ENCODE assay signal across 19 cellular contexts in the genomic region with DNA sequence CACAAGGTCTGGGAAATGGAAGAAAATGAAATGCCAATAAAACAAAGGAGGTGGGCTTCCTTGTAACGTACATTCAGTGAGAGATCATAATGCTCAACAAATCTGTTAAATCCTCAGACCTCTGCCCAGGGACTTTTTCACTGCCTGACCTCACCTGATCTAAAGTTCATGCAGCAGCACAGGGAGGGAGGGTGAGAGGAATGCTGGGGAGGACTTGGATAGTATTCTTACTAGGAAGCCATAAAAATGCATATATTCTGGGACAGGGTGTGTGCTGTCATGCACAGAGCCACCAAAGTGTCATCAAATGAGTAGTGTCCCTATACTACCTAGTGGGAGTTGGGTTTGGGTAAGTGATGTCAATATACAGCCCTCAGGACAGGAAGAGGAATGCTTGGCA. TPM values are rescaled to one million over a fixed set of nuclear protein-coding genes. Genes with fewer than 3 reads are reported as not detected.
DNase-seq lines count a peak whose midpoint lies in the region; FAIRE-seq and TF ChIP-seq lines count a peak whose summit lies in the region.
"Had no signal": no experiment of that assay in that cellular context is flagged by ENCODE, and none has a peak within 500 bp of the region (broad histone marks: within the 10 kb centered on the region; RNA-seq: fewer than 3 reads in every experiment).

No MANE protein-coding gene starts in this region.

- intact Hi-C loops in colonic mucosa (cut with DNase I): no loop called here

- H3K9me2 ChIP-seq in Loucy (replicated peaks; ENCODE audit: low read depth, low read length): no peaks in the 10 kb centered on the region

- no peaks in the 10 kb centered on the region for H3K27me3 Mint-ChIP-seq in type B pancreatic cell
- H3K27me3 Mint-ChIP-seq in glutamatergic neuron (ENCODE audit: unreplicated experiment): peaks cover 1% of the 10 kb centered on the region

- H3K27ac Mint-ChIP-seq in type B pancreatic cell: peak overlapping the region; percentile 26
- no peak overlapping the region for H3K27ac Mint-ChIP-seq in glutamatergic neuron (ENCODE audit: unreplicated experiment)
- H3K27ac Mint-ChIP-seq: CD14-positive monocyte; CD8-positive, alpha-beta T cell; GM23338 had no signal

- TF ChIP-seq CTCF in Loucy (conservative IDR thresholded peaks at IDR 0.05; ENCODE audit: low read length): no peak
- TF ChIP-seq CTCF in colonic mucosa (IDR thresholded peaks at IDR 0.05): no peak
- no peak for TF ChIP-seq CTCF in type B pancreatic cell (conservative IDR thresholded peaks at IDR 0.05)
- no peak for TF ChIP-seq CTCF in glutamatergic neuron (IDR thresholded peaks at IDR 0.05; ENCODE audit: partially characterized antibody, unreplicated experiment)

- peak overlapping the region; percentile 73 for H3K27ac ChIP-seq in colonic mucosa
- H3K27ac ChIP-seq in mucosa of rectum (ENCODE audit: low read depth in 2 of 2, low read length in 2 of 2): peak overlapping the region; percentile 50 to 90

- peaks cover 4% of the 10 kb centered on the region for H3K9me3 Mint-ChIP-seq in type B pancreatic cell
- H3K9me3 Mint-ChIP-seq in glutamatergic neuron (ENCODE audit: unreplicated experiment): peaks cover 1% of the 10 kb centered on the region
- H3K9me3 Mint-ChIP-seq: CD8-positive, alpha-beta T cell; GM23338 had no signal

- no peaks in the 10 kb centered on the region for H4K20me1 ChIP-seq in Loucy (ENCODE audit: insufficient read depth, low read length, poor library complexity, severe bottlenecking)

- H3K4me3 ChIP-seq in Loucy (ENCODE audit: low read length, poor library complexity, severe bottlenecking) (no peak overlapping the region), colonic mucosa (no peak overlapping the region), mucosa of rectum (ENCODE audit: low read length in 2 of 2) (peak overlapping the region in 1 of 2 donors; percentile 10)
- H3K4me3 ChIP-seq: GM23338, HAP-1 had no signal

- H3K27me3 ChIP-seq in Loucy (ENCODE audit: insufficient read depth, low read length, poor library complexity, severe bottlenecking) (no peaks in the 10 kb centered on the region), colonic mucosa (no peaks in the 10 kb centered on the region), mucosa of rectum (ENCODE audit: control insufficient read depth in 2 of 2, insufficient read depth in 2 of 2, low read length in 2 of 2) (no peaks in the 10 kb centered on the region)

- H3K36me3 Mint-ChIP-seq in type B pancreatic cell: no peaks in the 10 kb centered on the region
- peaks cover 6% of the 10 kb centered on the region for H3K36me3 Mint-ChIP-seq in glutamatergic neuron (ENCODE audit: unreplicated experiment)
- H3K36me3 Mint-ChIP-seq: CD14-positive monocyte; CD8-positive, alpha-beta T cell had no signal

- H3K4me1 Mint-ChIP-seq in type B pancreatic cell (ENCODE audit: unreplicated experiment) (peaks cover 3% of the 10 kb centered on the region), glutamatergic neuron (ENCODE audit: low read depth, unreplicated experiment) (no peaks in the 10 kb centered on the region)
- H3K4me1 Mint-ChIP-seq: CD14-positive monocyte, GM23338 had no signal

- no peak for TF ChIP-seq POLR2A in H54 (IDR thresholded peaks at IDR 0.05; ENCODE audit: low read depth, low read length)

- H3K4me2 ChIP-seq in Loucy (ENCODE audit: low read depth, low read length, poor library complexity, severe bottlenecking): peak overlapping the region; percentile 19
- H3K4me2 ChIP-seq: GM23338 had no signal

- H3K4me1 ChIP-seq in Loucy (ENCODE audit: insufficient read depth, low read length, poor library complexity, severe bottlenecking) (peaks cover 4% of the 10 kb centered on the region), colonic mucosa (no peaks in the 10 kb centered on the region), mucosa of rectum (ENCODE audit: control insufficient read depth in 2 of 2, insufficient read depth in 2 of 2, low read length in 2 of 2) (peaks cover 20 to 33% of the 10 kb centered on the region in 2 donors)
- H3K4me1 ChIP-seq: HAP-1 had no signal

- H3F3A ChIP-seq in Loucy (ENCODE audit: low read depth): no peaks in the 10 kb centered on the region

- H3K9ac ChIP-seq in Loucy (ENCODE audit: low read depth, low read length, poor library complexity, severe bottlenecking): no peak overlapping the region
- peak overlapping the region in 1 of 2 donors; percentile 35 for H3K9ac ChIP-seq in colonic mucosa (ENCODE audit: low read depth in 2 of 2, low read length in 2 of 2)
- peak overlapping the region in 1 of 2 donors; percentile 50 for H3K9ac ChIP-seq in mucosa of rectum (ENCODE audit: low read depth in 1 of 2, low read length in 2 of 2)

- DNase-seq in colonic mucosa (peak; percentile 71), type B pancreatic cell (ENCODE audit: extremely low spot score, unreplicated experiment) (no peak), H54 (ENCODE audit: insufficient read length, low spot score) (no peak), glutamatergic neuron (no peak)
- DNase-seq: CD8-positive, alpha-beta T cell; COR-L47; DMS153; EL had no signal

- H3K9me3 ChIP-seq in Loucy (ENCODE audit: insufficient read depth, low read depth, low read length) (no peaks in the 10 kb centered on the region), colonic mucosa (no peaks in the 10 kb centered on the region), mucosa of rectum (ENCODE audit: control insufficient read depth in 2 of 2, low read length in 2 of 2) (no peaks in the 10 kb centered on the region)
- H3K9me3 ChIP-seq: HAP-1 had no signal

- H3K4me3 Mint-ChIP-seq in type B pancreatic cell (no peak overlapping the region), glutamatergic neuron (ENCODE audit: unreplicated experiment) (no peak overlapping the region)
- H3K4me3 Mint-ChIP-seq: CD14-positive monocyte; CD8-positive, alpha-beta T cell; GM23338 had no signal

- no peak overlapping the region for H2AFZ ChIP-seq in Loucy (ENCODE audit: low read length)
- H2AFZ ChIP-seq: GM23338 had no signal

- no peaks in the 10 kb centered on the region for H3K36me3 ChIP-seq in Loucy (ENCODE audit: insufficient read depth, low read length)
- H3K36me3 ChIP-seq in colonic mucosa: no peaks in the 10 kb centered on the region
- H3K36me3 ChIP-seq in mucosa of rectum (ENCODE audit: control insufficient read depth in 2 of 2, insufficient read depth in 2 of 2, low read length in 2 of 2): no peaks in the 10 kb centered on the region
- H3K36me3 ChIP-seq: HAP-1 had no signal

- FAIRE-seq in H54 (lab: Jason Lieb, UNC): no peak
- FAIRE-seq: D721Med, G401.6, GM12891, HepG2 had no signal

- H3K79me2 ChIP-seq in Loucy (ENCODE audit: insufficient read depth, low read length): no peaks in the 10 kb centered on the region

RNA-seq across cellular contexts. Expression of a gene that starts 32.6 kb away (rescaled TPM):
- 10 to 100 TPM; 72.8 to 74.9 TPM for total RNA-seq in colonic mucosa
- 31.3 and 75.8 TPM in 2 replicates for total RNA-seq in type B pancreatic cell (ENCODE audit: low replicate concordance)
- not detected for total RNA-seq in glutamatergic neuron (ENCODE audit: unreplicated experiment)
- total RNA-seq: A673, GM23338, HepG2, HT1080 had no signal

Comparison
In these comparisons a context has a peak if more than half of its experiments do, and no peak if none do; other contexts are left out.
1. RNA of a gene that starts 32.6 kb away (total RNA-seq): 72.8 to 74.9 TPM in colonic mucosa and 31.3 to 75.8 TPM in type B pancreatic cell; not detected in glutamatergic neuron (single experiment); every median in the first group is over 10 times any median in the second.